ENCODE assay signal across 1 cellular context in genomic region chr7:2821161-2821841, GRCh38.
TF ChIP-seq lines count a peak whose summit lies in the region.

No MANE protein-coding gene starts in this region.

TF ChIP-seq in K562, 482 proteins besides CTCF, POLR2A, EP300 and RAD21 (continued from another document):
- TF ChIP-seq MXD1 (CRISPR knock-in tag; IDR thresholded peaks at IDR 0.05; ENCODE audit: borderline replicate concordance, poor library complexity, severe bottlenecking) (no peak), C11orf30 (IDR thresholded peaks at IDR 0.05; ENCODE audit: low read depth) (peak; percentile 56; the same call in 1 of the 2 replicates), EGR1 (conservative IDR thresholded peaks at IDR 0.05) (no peak), ZNF316 (IDR thresholded peaks at IDR 0.05) (peak; percentile 46), CBX1 (IDR thresholded peaks at IDR 0.05; ENCODE audit: low read depth) (no peak), ZNF253 (CRISPR knock-in tag; conservative IDR thresholded peaks at IDR 0.05) (no peak), HMG20B (CRISPR knock-in tag; IDR thresholded peaks at IDR 0.05) (no peak), KDM2B (CRISPR knock-in tag; IDR thresholded peaks at IDR 0.05) (no peak), DIDO1 (tag; IDR thresholded peaks at IDR 0.05; ENCODE audit: low read depth) (no peak), MAFK (IDR thresholded peaks at IDR 0.05; ENCODE audit: low read length) (peak; percentile 54)
